In genomic region chr5:149870697-149871096, GRCh38 we compare ENCODE assay signal across 7 cellular contexts.
"Had no signal": no experiment of that assay in that cellular context is flagged by ENCODE, and none has a peak within 500 bp of the region (broad histone marks: within the 10 kb centered on the region; RNA-seq: fewer than 3 reads in every experiment).

No MANE protein-coding gene starts in this region.

- H3K4me1 ChIP-seq: HAP-1 had no signal

- H3K4me3 ChIP-seq: GM23248, HAP-1 had no signal

- H3K9ac ChIP-seq: GM23248 had no signal

- H3K27ac ChIP-seq: GM23248 had no signal

- DNase-seq: GM23248, GOT3, H7, IMR-90, KBM-7 had no signal

- H3K9me3 ChIP-seq: HAP-1 had no signal

- H3K36me3 ChIP-seq: HAP-1 had no signal

- ATAC-seq: HCT116 had no signal
